In genomic region chr1:58933599-58933926, GRCh38 we compare ENCODE assay signal across 14 cellular contexts.
DNase-seq lines count a peak whose midpoint lies in the region; ATAC-seq and TF ChIP-seq lines count a peak whose summit lies in the region.
"Had no signal": no experiment of that assay in that cellular context is flagged by ENCODE, and none has a peak within 500 bp of the region (broad histone marks: within the 10 kb centered on the region; RNA-seq: fewer than 3 reads in every experiment).

No MANE protein-coding gene starts in this region.

- no peak overlapping the region for H3K4me2 ChIP-seq in smooth muscle cell

- H3K27me3 ChIP-seq in esophagus (ENCODE audit: control insufficient read depth in 1 of 2, insufficient read depth in 2 of 2, low read length in 2 of 2) (no peaks in the 10 kb centered on the region), smooth muscle cell (ENCODE audit: low read depth) (no peaks in the 10 kb centered on the region), right cardiac atrium (ENCODE audit: control insufficient read depth, insufficient read depth) (no peaks in the 10 kb centered on the region)
- H3K27me3 ChIP-seq: ovary had no signal

- ATAC-seq in GM18519 (IDR thresholded peaks at IDR 0.05; ENCODE audit: low FRiP score, unreplicated experiment) (no peak), right cardiac atrium (no peak)

- no peaks in the 10 kb centered on the region for H3K9me3 ChIP-seq in esophagus (ENCODE audit: control insufficient read depth in 2 of 2, insufficient read depth in 1 of 2, low read depth in 1 of 2, low read length in 1 of 2)
- H3K9me3 ChIP-seq in smooth muscle cell (replicated peaks; ENCODE audit: low read depth): no peaks in the 10 kb centered on the region
- H3K9me3 ChIP-seq in right cardiac atrium (ENCODE audit: control insufficient read depth, low read length): no peaks in the 10 kb centered on the region
- H3K9me3 ChIP-seq: HAP-1, ovary had no signal

- CTCF ChIA-PET in RWPE1 (lab: Yijun Ruan, JAX): interaction anchor here (1.0 kb wide), 1 partner anchor 150 kb away, joined by 3 read pairs; the partner anchor contains the start of gene JUN

- H2AFZ ChIP-seq in smooth muscle cell (ENCODE audit: low read depth): peak overlapping the region; percentile 55

- peak overlapping the region; percentile 94 for H3K27ac ChIP-seq in RWPE1
- peak overlapping the region; percentile 65 to 80 for H3K27ac ChIP-seq in esophagus (ENCODE audit: low read depth in 2 of 2, low read length in 1 of 2)
- H3K27ac ChIP-seq in smooth muscle cell (ENCODE audit: low read depth): peak overlapping the region; percentile 76
- no peak overlapping the region for H3K27ac ChIP-seq in right cardiac atrium (ENCODE audit: low read length)
- H3K27ac ChIP-seq: ovary, WERI-Rb-1 had no signal

- intact Hi-C loops in right cardiac atrium (cut with DNase I): no loop called here

- H3F3A ChIP-seq in smooth muscle cell (ENCODE audit: low read depth): peaks cover 15% of the 10 kb centered on the region

- no peaks in the 10 kb centered on the region for H3K79me2 ChIP-seq in smooth muscle cell (ENCODE audit: low read depth)

- WGBS in esophagus, 2 donors: 95 to 99% methylated on average over 2 of the region's 2 CpGs
- WGBS in smooth muscle cell (ENCODE audit: low lambda C conversion rate): 92% methylated on average over 2 of the region's 2 CpGs
- WGBS in right cardiac atrium: 100% methylated on average over 2 of the region's 2 CpGs

- no peak for TF ChIP-seq CTCF in RWPE1 (conservative IDR thresholded peaks at IDR 0.05; ENCODE audit: low read depth)
- no peak for TF ChIP-seq CTCF in smooth muscle cell (IDR thresholded peaks at IDR 0.05; ENCODE audit: borderline replicate concordance, insufficient read depth, poor library complexity, severe bottlenecking)

- H3K4me3 ChIP-seq in esophagus (ENCODE audit: low read depth in 1 of 2, low read length in 2 of 2) (no peak overlapping the region), smooth muscle cell (no peak overlapping the region), right cardiac atrium (ENCODE audit: low read length) (no peak overlapping the region)
- H3K4me3 ChIP-seq: HAP-1, ovary had no signal

- H3K9ac ChIP-seq in smooth muscle cell (ENCODE audit: low read depth): no peak overlapping the region

- DNase-seq in NCI-H345 (lab: John Stamatoyannopoulos, UW) (peak; percentile 51), NCI-H345 treated with DMSO at 0.1 percent for 48 hours (lab: John Stamatoyannopoulos, UW; ENCODE audit: unreplicated experiment) (no peak), RWPE1 (ENCODE audit: low spot score) (no peak), smooth muscle cell (lab: John Stamatoyannopoulos, UW; ENCODE audit: unreplicated experiment) (no peak), right cardiac atrium (no peak), COLO829 (ENCODE audit: low spot score) (no peak)
- DNase-seq: activated T-cell treated with anti-CD3 and anti-CD28 coated beads, Interleukin-2, amount 50 U/mL, for 1 hour; NCI-H2227 treated with DMSO at 0.1 percent for 48 hours; ovary; Right ventricle myocardium superior; WERI-Rb-1 had no signal

- POLR2A ChIA-PET in RWPE1 (lab: Yijun Ruan, JAX; ENCODE audit: low non-redundant PET): interaction anchor here (0.6 kb wide), 1 partner anchor 24 kb away, joined by 9 read pairs; no protein-coding TSS in a partner anchor

- H3K36me3 ChIP-seq in esophagus (ENCODE audit: control insufficient read depth in 2 of 2, insufficient read depth in 2 of 2, low read length in 1 of 2) (no peaks in the 10 kb centered on the region), smooth muscle cell (ENCODE audit: low read depth) (no peaks in the 10 kb centered on the region)
- H3K36me3 ChIP-seq: HAP-1, ovary, WERI-Rb-1 had no signal

- H4K20me1 ChIP-seq in smooth muscle cell (ENCODE audit: low read depth): no peaks in the 10 kb centered on the region

- H3K4me1 ChIP-seq in esophagus (ENCODE audit: control insufficient read depth in 2 of 2, insufficient read depth in 2 of 2, low read length in 1 of 2): peaks cover 0 to 11% of the 10 kb centered on the region in 2 donors
- peaks cover 10% of the 10 kb centered on the region for H3K4me1 ChIP-seq in smooth muscle cell (ENCODE audit: low read depth)
- H3K4me1 ChIP-seq in right cardiac atrium (ENCODE audit: control insufficient read depth, insufficient read depth, low read length): no peaks in the 10 kb centered on the region
- H3K4me1 ChIP-seq: HAP-1 had no signal
